16 cellular contexts compared by ENCODE assay signal in genomic region chr11:9170450-9170849, GRCh38.
DNase-seq lines count a peak whose midpoint lies in the region; ATAC-seq and TF ChIP-seq lines count a peak whose summit lies in the region.
"Had no signal": no experiment of that assay in that cellular context is flagged by ENCODE, and none has a peak within 500 bp of the region (broad histone marks: within the 10 kb centered on the region; RNA-seq: fewer than 3 reads in every experiment).

No MANE protein-coding gene starts in this region.

- H3K4me3 ChIP-seq in cardiac muscle cell (no peak overlapping the region), right atrium auricular region (no peak overlapping the region), skeletal muscle cell (ENCODE audit: low read depth, low read length) (no peak overlapping the region)
- H3K4me3 ChIP-seq: A549, GM23338 had no signal

- peak overlapping the region in 1 of 2 donors; percentile 36 for H3K27ac Mint-ChIP-seq in activated naive CD4-positive, alpha-beta T cell treated with anti-CD3 and anti-CD28 coated beads, Interleukin-2, amount 50 U/mL, for 72 hours
- H3K27ac Mint-ChIP-seq: activated CD8-positive, alpha-beta T cell treated with anti-CD3 and anti-CD28 coated beads for 36 hours; IgD-negative memory B cell had no signal

- peaks cover 22 to 23% of the 10 kb centered on the region in 2 donors for H3K36me3 Mint-ChIP-seq in activated naive CD4-positive, alpha-beta T cell treated with anti-CD3 and anti-CD28 coated beads, Interleukin-2, amount 50 U/mL, for 72 hours

- H3K4me1 ChIP-seq in cardiac muscle cell (ENCODE audit: low read depth) (no peaks in the 10 kb centered on the region), right atrium auricular region (no peaks in the 10 kb centered on the region)
- H3K4me1 ChIP-seq: Caco-2 had no signal

- no peaks in the 10 kb centered on the region for H3K27me3 ChIP-seq in cardiac muscle cell
- no peaks in the 10 kb centered on the region for H3K27me3 ChIP-seq in right atrium auricular region

- no peak for ATAC-seq in activated naive CD4-positive, alpha-beta T cell treated with anti-CD3 and anti-CD28 coated beads, Interleukin-2, amount 50 U/mL, for 72 hours
- ATAC-seq: GM23338 had no signal

- H3K27ac ChIP-seq in cardiac muscle cell: peak overlapping the region; percentile 51
- no peak overlapping the region for H3K27ac ChIP-seq in right atrium auricular region
- H3K27ac ChIP-seq: A549 had no signal

- TF ChIP-seq CTCF in cardiac muscle cell (IDR thresholded peaks at IDR 0.05; ENCODE audit: low read depth, low read length): no peak
- TF ChIP-seq CTCF in right atrium auricular region (IDR thresholded peaks at IDR 0.05): no peak

- H3K36me3 ChIP-seq in cardiac muscle cell (peaks cover 46% of the 10 kb centered on the region), right atrium auricular region (peaks cover 46% of the 10 kb centered on the region)

- DNase-seq in cardiac muscle cell (ENCODE audit: low read depth in 1 of 2, low spot score in 1 of 2) (peak in 1 of 2 donors; percentile 57), right atrium auricular region (ENCODE audit: low spot score) (no peak), amniotic epithelial cell (ENCODE audit: low read depth) (peak; percentile 82), fibroblast of the conjunctiva (ENCODE audit: low read depth) (peak; percentile 51), skeletal muscle cell (ENCODE audit: low read depth) (peak; percentile 51), NCI-H1930 (lab: John Stamatoyannopoulos, UW) (no peak), HuH-7 (ENCODE audit: low spot score) (no peak)
- no peak for DNase-seq in activated naive CD4-positive, alpha-beta T cell treated with anti-CD3 and anti-CD28 coated beads, Interleukin-2, amount 50 U/mL, for 72 hours (ENCODE audit: low spot score in 2 of 2)
- DNase-seq: activated CD8-positive, alpha-beta T cell treated with anti-CD3 and anti-CD28 coated beads for 36 hours; Caco-2; NCI-H1092 treated with DMSO at 0.1 percent for 48 hours; nucleus accumbens had no signal

- no peaks in the 10 kb centered on the region for H3K9me3 ChIP-seq in cardiac muscle cell (ENCODE audit: low read depth)
- no peaks in the 10 kb centered on the region for H3K9me3 ChIP-seq in right atrium auricular region
- H3K9me3 ChIP-seq: A549, Caco-2 had no signal

- no peaks in the 10 kb centered on the region for H3K9me3 Mint-ChIP-seq in activated naive CD4-positive, alpha-beta T cell treated with anti-CD3 and anti-CD28 coated beads, Interleukin-2, amount 50 U/mL, for 72 hours
- H3K9me3 Mint-ChIP-seq: activated CD8-positive, alpha-beta T cell treated with anti-CD3 and anti-CD28 coated beads for 36 hours; GM23338; IgD-negative memory B cell; stimulated activated naive CD8-positive, alpha-beta T cell treated with anti-CD3 and anti-CD28 coated beads, Interleukin-15, Interleukin-2, amounts not matched to agents 100 ng/mL and 50 ng/mL, for 24 hours had no signal

Comparison
In these comparisons a context has a peak if more than half of its experiments do, and no peak if none do; other contexts are left out.
1. DNase-seq: peak in amniotic epithelial cell (single experiment), fibroblast of the conjunctiva (single experiment) and skeletal muscle cell (single experiment); none in right atrium auricular region (single experiment), NCI-H1930 (0 of 2), HuH-7 (single experiment) and activated naive CD4-positive, alpha-beta T cell treated with anti-CD3 and anti-CD28 coated beads, Interleukin-2, amount 50 U/mL, for 72 hours (0 of 2).